Comparison of ENCODE assay signal across 8 cellular contexts in genomic region chr2:177392373-177393246, GRCh38. TPM values are rescaled to one million over a fixed set of nuclear protein-coding genes. Genes with fewer than 3 reads are reported as not detected.
DNase-seq lines count a peak whose midpoint lies in the region; TF ChIP-seq lines count a peak whose summit lies in the region.

AGPS (plus strand) TSS chr2:177392773; CDS start chr2:177392790, 17 bp downstream.

- H3K9ac ChIP-seq in GM23248 (peak within 1 kb of the TSS; percentile 86), Karpas-422 (ENCODE audit: low read length) (peak within 1 kb of the TSS; percentile 92), SK-N-MC (ENCODE audit: insufficient read length) (peak within 1 kb of the TSS; percentile 87)

- DNase-seq in ELF-1 (ENCODE audit: low read depth, low spot score) (peak; percentile 82), GM23248 (peak; percentile 87), Karpas-422 (peak; percentile 92), SK-N-MC (ENCODE audit: low read depth, low spot score) (no peak), glutamatergic neuron (peak; percentile 88), ovary (peak; percentile 63 to 85 (median 71))
- peak; percentile 87 for DNase-seq in activated naive CD4-positive, alpha-beta T cell treated with anti-CD3 and anti-CD28 coated beads, Interleukin-2, amount 10 ng/mL, durations not matched to agents 7 days and 5 days

- peaks cover 52% of the 10 kb centered on the region for H3K4me1 Mint-ChIP-seq in activated naive CD4-positive, alpha-beta T cell treated with anti-CD3 and anti-CD28 coated beads, Interleukin-2, amount 10 ng/mL, durations not matched to agents 7 days and 5 days
- H3K4me1 Mint-ChIP-seq in glutamatergic neuron (ENCODE audit: low read depth, unreplicated experiment): peaks cover 15% of the 10 kb centered on the region

- CTCF ChIA-PET in activated naive CD4-positive, alpha-beta T cell treated with anti-CD3 and anti-CD28 coated beads, Interleukin-2, amount 10 ng/mL, durations not matched to agents 7 days and 5 days (lab: Charles Lee): interaction anchor here (0.6 to 2.8 kb wide), 12 partner anchors 11 to 483 kb away, joined by 3 to 13 read pairs (median 4); no protein-coding TSS in a partner anchor

- H3K4me1 ChIP-seq in GM23248 (ENCODE audit: insufficient read depth) (peaks cover 29% of the 10 kb centered on the region), Karpas-422 (ENCODE audit: low read length) (peaks cover 64% of the 10 kb centered on the region), ovary (ENCODE audit: insufficient read depth) (peaks cover 2% of the 10 kb centered on the region), thymus (ENCODE audit: control insufficient read depth, insufficient read depth, low read length) (peaks cover 10% of the 10 kb centered on the region)

- H3K4me2 ChIP-seq in GM23248 (ENCODE audit: unreplicated experiment) (peak within 1 kb of the TSS; percentile 91), Karpas-422 (ENCODE audit: low read depth, low read length, poor library complexity, severe bottlenecking) (peak within 1 kb of the TSS; percentile 97)

- no peaks in the 10 kb centered on the region for H3K27me3 Mint-ChIP-seq in activated naive CD4-positive, alpha-beta T cell treated with anti-CD3 and anti-CD28 coated beads, Interleukin-2, amount 10 ng/mL, durations not matched to agents 7 days and 5 days
- H3K27me3 Mint-ChIP-seq in glutamatergic neuron (ENCODE audit: unreplicated experiment): peaks cover 4% of the 10 kb centered on the region

- intact Hi-C loops in ovary (cut with DNase I): no loop called here

- H3K36me3 ChIP-seq in GM23248 (ENCODE audit: low read depth): no peaks in the 10 kb centered on the region
- peaks cover 2% of the 10 kb centered on the region; the same call in 1 of the 2 replicates for H3K36me3 ChIP-seq in Karpas-422 (ENCODE audit: insufficient read depth, low read length)
- H3K36me3 ChIP-seq in SK-N-MC (ENCODE audit: insufficient read depth, low read length): no peaks in the 10 kb centered on the region
- H3K36me3 ChIP-seq in ovary: no peaks in the 10 kb centered on the region
- H3K36me3 ChIP-seq in thymus (ENCODE audit: control insufficient read depth, insufficient read depth): no peaks in the 10 kb centered on the region

- H3F3A ChIP-seq in GM23248 (ENCODE audit: insufficient read depth): peaks cover 23% of the 10 kb centered on the region

- H3K79me2 ChIP-seq in GM23248 (ENCODE audit: insufficient read depth) (peaks cover 38% of the 10 kb centered on the region), Karpas-422 (ENCODE audit: low read length) (peaks cover 97% of the 10 kb centered on the region)

- no peaks in the 10 kb centered on the region for H4K20me1 ChIP-seq in GM23248 (ENCODE audit: insufficient read depth)
- H4K20me1 ChIP-seq in Karpas-422 (ENCODE audit: insufficient read depth, low read depth, low read length): no peaks in the 10 kb centered on the region; the same call in 1 of the 2 replicates

- in situ Hi-C loops in GM23248 (cut with MboI): no loop called here

- peak; percentile 12 for TF ChIP-seq POLR2A in ovary (IDR thresholded peaks at IDR 0.05)

- H3K27ac Mint-ChIP-seq in activated naive CD4-positive, alpha-beta T cell treated with anti-CD3 and anti-CD28 coated beads, Interleukin-2, amount 10 ng/mL, durations not matched to agents 7 days and 5 days: peak within 1 kb of the TSS; percentile 90
- H3K27ac Mint-ChIP-seq in glutamatergic neuron (ENCODE audit: unreplicated experiment): peak within 1 kb of the TSS; percentile 67

- TF ChIP-seq EP300 in ovary (IDR thresholded peaks at IDR 0.05): no peak

- H3K4me3 Mint-ChIP-seq in activated naive CD4-positive, alpha-beta T cell treated with anti-CD3 and anti-CD28 coated beads, Interleukin-2, amount 10 ng/mL, durations not matched to agents 7 days and 5 days: peak within 1 kb of the TSS; percentile 90
- peak within 1 kb of the TSS; percentile 96 for H3K4me3 Mint-ChIP-seq in glutamatergic neuron (ENCODE audit: unreplicated experiment)

- no peaks in the 10 kb centered on the region for H3K27me3 ChIP-seq in GM23248 (replicated peaks; ENCODE audit: insufficient read depth)
- no peaks in the 10 kb centered on the region for H3K27me3 ChIP-seq in Karpas-422 (ENCODE audit: low read length)
- no peaks in the 10 kb centered on the region for H3K27me3 ChIP-seq in ovary
- no peaks in the 10 kb centered on the region for H3K27me3 ChIP-seq in thymus (ENCODE audit: control insufficient read depth, insufficient read depth)

- H3K9me3 Mint-ChIP-seq in activated naive CD4-positive, alpha-beta T cell treated with anti-CD3 and anti-CD28 coated beads, Interleukin-2, amount 10 ng/mL, durations not matched to agents 7 days and 5 days: no peaks in the 10 kb centered on the region
- H3K9me3 Mint-ChIP-seq in glutamatergic neuron (ENCODE audit: unreplicated experiment): peaks cover 7% of the 10 kb centered on the region

- TF ChIP-seq CTCF in glutamatergic neuron (IDR thresholded peaks at IDR 0.05; ENCODE audit: partially characterized antibody, unreplicated experiment) (peak; percentile 25), ovary (IDR thresholded peaks at IDR 0.05) (peak in 2 of 3 donors; percentile 14 to 53)

- peaks cover 28% of the 10 kb centered on the region for H3K36me3 Mint-ChIP-seq in activated naive CD4-positive, alpha-beta T cell treated with anti-CD3 and anti-CD28 coated beads, Interleukin-2, amount 10 ng/mL, durations not matched to agents 7 days and 5 days
- no peaks in the 10 kb centered on the region for H3K36me3 Mint-ChIP-seq in glutamatergic neuron (ENCODE audit: unreplicated experiment)

- 2% methylated on average over 38 to 82 of the region's 84 CpGs for WGBS in GM23248 (ENCODE audit: low coverage in 1 of 2, low lambda C conversion rate in 2 of 2, missing lambda C conversion rate in 2 of 2), 2 experiments
- 1% methylated on average over 44 to 84 of the region's 84 CpGs for WGBS in ovary, 3 donors
- WGBS in thymus: under 1% methylated on average over 84 of the region's 84 CpGs

- no peaks in the 10 kb centered on the region for H3K9me2 ChIP-seq in GM23248 (ENCODE audit: insufficient read depth)
- no peaks in the 10 kb centered on the region for H3K9me2 ChIP-seq in Karpas-422 (replicated peaks; ENCODE audit: insufficient read depth, low read length)

- H3K27ac ChIP-seq in GM23248 (peak within 1 kb of the TSS; percentile 54), Karpas-422 (ENCODE audit: low read length) (peak within 1 kb of the TSS; percentile 52; the same call in 1 of the 2 replicates), SK-N-MC (0 out of 2 replicates have a peak within 1 kb of the TSS, but pooled peaks have one; percentile 33), ovary (peak within 1 kb of the TSS; percentile 33 to 63), thymus (ENCODE audit: low read depth) (peak within 1 kb of the TSS; percentile 19)

- peak within 1 kb of the TSS; percentile 96 for H2AFZ ChIP-seq in GM23248
- peak within 1 kb of the TSS; percentile 73 for H2AFZ ChIP-seq in Karpas-422 (ENCODE audit: low read length)

- H3K9me3 ChIP-seq in GM23248 (ENCODE audit: low read depth): no peaks in the 10 kb centered on the region
- no peaks in the 10 kb centered on the region for H3K9me3 ChIP-seq in Karpas-422 (ENCODE audit: low read length)
- no peaks in the 10 kb centered on the region for H3K9me3 ChIP-seq in SK-N-MC (ENCODE audit: low read depth, low read length)
- H3K9me3 ChIP-seq in ovary: no peaks in the 10 kb centered on the region
- no peaks in the 10 kb centered on the region for H3K9me3 ChIP-seq in thymus (ENCODE audit: control insufficient read depth)

- H3K4me3 ChIP-seq in GM23248 (peak within 1 kb of the TSS; percentile 91), Karpas-422 (ENCODE audit: low read length) (peak within 1 kb of the TSS; percentile 92), SK-N-MC (peak within 1 kb of the TSS; percentile 91), ovary (peak within 1 kb of the TSS; percentile 96), thymus (ENCODE audit: low read length) (peak within 1 kb of the TSS; percentile 64)

RNA-seq across cellular contexts. Expression of gene AGPS, which starts in this region (rescaled TPM):
- 32.6 and 36.7 TPM in 2 replicates for total RNA-seq in GM23248 (2014; rRNA removed; shearing (Covaris generic))
- polyA plus RNA-seq in GM23248 (2016; fragmentation: Nextera tagmentation; extraction: Ambion mirVana) (20.9 and 22.9 TPM in 2 replicates), ovary (10 to 100 TPM in 1 of 2 donors, 1 to 10 TPM in 1; 5.4 to 21.5 TPM), thymus (9.6 TPM)
- total RNA-seq in Karpas-422 (2014; rRNA removed; shearing (Covaris generic); ENCODE audit: low replicate concordance): 54.0 and 148 TPM in 2 replicates
- total RNA-seq in glutamatergic neuron (ENCODE audit: unreplicated experiment) (50.8 TPM), ovary (10 to 100 TPM; 19.1 to 31.5 (median 21.3) TPM)
